ENCODE assay signal across 11 cellular contexts in genomic region chr12:29796823-29797263, GRCh38. TPM values are rescaled to one million over a fixed set of nuclear protein-coding genes. Genes with fewer than 3 reads are reported as not detected.
DNase-seq lines count a peak whose midpoint lies in the region; ATAC-seq and TF ChIP-seq lines count a peak whose summit lies in the region.
"Had no signal": no experiment of that assay in that cellular context is flagged by ENCODE, and none has a peak within 500 bp of the region (broad histone marks: within the 10 kb centered on the region; RNA-seq: fewer than 3 reads in every experiment).

No MANE protein-coding gene starts in this region.

- no peaks in the 10 kb centered on the region for H3K36me3 ChIP-seq in psoas muscle (ENCODE audit: insufficient read depth in 1 of 2, low read depth in 1 of 2)
- H3K36me3 ChIP-seq: upper lobe of left lung had no signal

- WGBS in psoas muscle, 3 donors = 16 to 23% (median 19%) methylated on average over 6 of the region's 6 CpGs

- no peak overlapping the region for H3K4me3 ChIP-seq in fibroblast of villous mesenchyme (ENCODE audit: low read depth, low read length)
- peak overlapping the region; percentile 22 for H3K4me3 ChIP-seq in psoas muscle
- H3K4me3 ChIP-seq: upper lobe of left lung had no signal

- peaks cover 26% of the 10 kb centered on the region for H3K4me1 ChIP-seq in psoas muscle
- H3K4me1 ChIP-seq: upper lobe of left lung had no signal

- no peaks in the 10 kb centered on the region for H3K27me3 ChIP-seq in psoas muscle (ENCODE audit: insufficient read depth in 3 of 3, low read length in 2 of 3)
- H3K27me3 ChIP-seq: upper lobe of left lung had no signal

- no peaks in the 10 kb centered on the region for H3K9me3 ChIP-seq in psoas muscle

- H3K27ac ChIP-seq in psoas muscle = peak overlapping the region; percentile 72
- H3K27ac ChIP-seq: upper lobe of left lung had no signal

- ATAC-seq in psoas muscle (peak; percentile 89 to 99 (median 96)), HG03039 (IDR thresholded peaks at IDR 0.05; ENCODE audit: unreplicated experiment) (no peak), GM21723 (IDR thresholded peaks at IDR 0.05; ENCODE audit: unreplicated experiment) (no peak), HG03378 (IDR thresholded peaks at IDR 0.05; ENCODE audit: unreplicated experiment) (no peak)

- TF ChIP-seq CTCF in fibroblast of villous mesenchyme (IDR thresholded peaks at IDR 0.05; ENCODE audit: insufficient read depth, low read depth, low read length) (no peak), psoas muscle (IDR thresholded peaks at IDR 0.05) (no peak)

- DNase-seq in EH (ENCODE audit: low read depth) (peak; percentile 72), RPMI7951 (ENCODE audit: low read depth) (peak; percentile 56), fibroblast of villous mesenchyme (ENCODE audit: low read depth) (peak; percentile 93), psoas muscle (no peak), posterior vena cava (ENCODE audit: low spot score) (no peak)
- DNase-seq: activated naive CD4-positive, alpha-beta T cell treated with anti-CD3 and anti-CD28 coated beads, Interleukin-2, amount 50 U/mL, for 16 hours; NCI-H510A treated with DMSO at 0.1 percent for 48 hours; upper lobe of left lung had no signal

- intact Hi-C loops in psoas muscle (cut with DNase I) (loop anchor here in 1 of 2 donors (2.0 to 10.0 kb wide), 2 partner anchors 14 to 88 kb away; partner anchors contain the start of gene TMTC1), posterior vena cava (cut with DNase I) (no loop called here)

RNA-seq across cellular contexts. Expression of gene TMTC1, which starts 13.1 kb away (rescaled TPM):
- total RNA-seq in RPMI7951 (2014; rRNA removed; shearing (Covaris generic)) = 0.84 and 0.98 TPM in 2 replicates
- total RNA-seq in fibroblast of villous mesenchyme = 12.2 and 33.2 TPM in 2 replicates
- 10 to 100 TPM; 30.4 to 45.8 (median 39.5) TPM for total RNA-seq in psoas muscle
- polyA plus RNA-seq in psoas muscle = 10 to 100 TPM; 15.8 to 29.8 (median 24.7) TPM
- 10 to 100 TPM; 54.7 to 63.8 TPM for total RNA-seq in posterior vena cava

Comparison
In these comparisons a context has a peak if more than half of its experiments do, and no peak if none do; other contexts are left out.
1. DNase-seq: peak in EH (single experiment), RPMI7951 (single experiment) and fibroblast of villous mesenchyme (single experiment); none in psoas muscle (0 of 2) and posterior vena cava (single experiment).
2. ATAC-seq: peak in psoas muscle (4 of 4); none in HG03039 (single experiment), GM21723 (single experiment) and HG03378 (single experiment).